Comparison of ENCODE assay signal across 1 cellular context in the genomic region with DNA sequence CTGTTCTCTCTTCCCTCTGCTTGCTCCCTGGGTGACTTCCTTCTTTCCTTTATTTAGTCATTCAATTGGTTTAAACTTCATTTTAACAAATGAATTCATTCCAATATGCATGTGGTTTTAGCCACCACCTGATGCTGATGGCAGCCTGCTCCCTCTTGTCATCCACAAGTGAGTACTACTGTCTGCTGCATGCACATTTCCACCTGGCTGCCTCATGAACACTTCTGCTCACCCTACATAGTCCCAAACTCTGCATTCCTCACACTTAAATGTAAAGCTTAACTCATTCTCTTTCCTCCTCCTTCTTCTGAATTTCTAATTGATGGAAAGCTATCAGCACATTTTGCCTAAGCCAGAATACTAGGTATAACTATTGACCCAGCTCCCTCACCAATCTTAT.
TF ChIP-seq lines count a peak whose summit lies in the region.

No MANE protein-coding gene starts in this region.

TF ChIP-seq in GM23338, 12 proteins besides CTCF, POLR2A, EP300 and RAD21 (continued from another document):
- TF ChIP-seq, protein P1, sequence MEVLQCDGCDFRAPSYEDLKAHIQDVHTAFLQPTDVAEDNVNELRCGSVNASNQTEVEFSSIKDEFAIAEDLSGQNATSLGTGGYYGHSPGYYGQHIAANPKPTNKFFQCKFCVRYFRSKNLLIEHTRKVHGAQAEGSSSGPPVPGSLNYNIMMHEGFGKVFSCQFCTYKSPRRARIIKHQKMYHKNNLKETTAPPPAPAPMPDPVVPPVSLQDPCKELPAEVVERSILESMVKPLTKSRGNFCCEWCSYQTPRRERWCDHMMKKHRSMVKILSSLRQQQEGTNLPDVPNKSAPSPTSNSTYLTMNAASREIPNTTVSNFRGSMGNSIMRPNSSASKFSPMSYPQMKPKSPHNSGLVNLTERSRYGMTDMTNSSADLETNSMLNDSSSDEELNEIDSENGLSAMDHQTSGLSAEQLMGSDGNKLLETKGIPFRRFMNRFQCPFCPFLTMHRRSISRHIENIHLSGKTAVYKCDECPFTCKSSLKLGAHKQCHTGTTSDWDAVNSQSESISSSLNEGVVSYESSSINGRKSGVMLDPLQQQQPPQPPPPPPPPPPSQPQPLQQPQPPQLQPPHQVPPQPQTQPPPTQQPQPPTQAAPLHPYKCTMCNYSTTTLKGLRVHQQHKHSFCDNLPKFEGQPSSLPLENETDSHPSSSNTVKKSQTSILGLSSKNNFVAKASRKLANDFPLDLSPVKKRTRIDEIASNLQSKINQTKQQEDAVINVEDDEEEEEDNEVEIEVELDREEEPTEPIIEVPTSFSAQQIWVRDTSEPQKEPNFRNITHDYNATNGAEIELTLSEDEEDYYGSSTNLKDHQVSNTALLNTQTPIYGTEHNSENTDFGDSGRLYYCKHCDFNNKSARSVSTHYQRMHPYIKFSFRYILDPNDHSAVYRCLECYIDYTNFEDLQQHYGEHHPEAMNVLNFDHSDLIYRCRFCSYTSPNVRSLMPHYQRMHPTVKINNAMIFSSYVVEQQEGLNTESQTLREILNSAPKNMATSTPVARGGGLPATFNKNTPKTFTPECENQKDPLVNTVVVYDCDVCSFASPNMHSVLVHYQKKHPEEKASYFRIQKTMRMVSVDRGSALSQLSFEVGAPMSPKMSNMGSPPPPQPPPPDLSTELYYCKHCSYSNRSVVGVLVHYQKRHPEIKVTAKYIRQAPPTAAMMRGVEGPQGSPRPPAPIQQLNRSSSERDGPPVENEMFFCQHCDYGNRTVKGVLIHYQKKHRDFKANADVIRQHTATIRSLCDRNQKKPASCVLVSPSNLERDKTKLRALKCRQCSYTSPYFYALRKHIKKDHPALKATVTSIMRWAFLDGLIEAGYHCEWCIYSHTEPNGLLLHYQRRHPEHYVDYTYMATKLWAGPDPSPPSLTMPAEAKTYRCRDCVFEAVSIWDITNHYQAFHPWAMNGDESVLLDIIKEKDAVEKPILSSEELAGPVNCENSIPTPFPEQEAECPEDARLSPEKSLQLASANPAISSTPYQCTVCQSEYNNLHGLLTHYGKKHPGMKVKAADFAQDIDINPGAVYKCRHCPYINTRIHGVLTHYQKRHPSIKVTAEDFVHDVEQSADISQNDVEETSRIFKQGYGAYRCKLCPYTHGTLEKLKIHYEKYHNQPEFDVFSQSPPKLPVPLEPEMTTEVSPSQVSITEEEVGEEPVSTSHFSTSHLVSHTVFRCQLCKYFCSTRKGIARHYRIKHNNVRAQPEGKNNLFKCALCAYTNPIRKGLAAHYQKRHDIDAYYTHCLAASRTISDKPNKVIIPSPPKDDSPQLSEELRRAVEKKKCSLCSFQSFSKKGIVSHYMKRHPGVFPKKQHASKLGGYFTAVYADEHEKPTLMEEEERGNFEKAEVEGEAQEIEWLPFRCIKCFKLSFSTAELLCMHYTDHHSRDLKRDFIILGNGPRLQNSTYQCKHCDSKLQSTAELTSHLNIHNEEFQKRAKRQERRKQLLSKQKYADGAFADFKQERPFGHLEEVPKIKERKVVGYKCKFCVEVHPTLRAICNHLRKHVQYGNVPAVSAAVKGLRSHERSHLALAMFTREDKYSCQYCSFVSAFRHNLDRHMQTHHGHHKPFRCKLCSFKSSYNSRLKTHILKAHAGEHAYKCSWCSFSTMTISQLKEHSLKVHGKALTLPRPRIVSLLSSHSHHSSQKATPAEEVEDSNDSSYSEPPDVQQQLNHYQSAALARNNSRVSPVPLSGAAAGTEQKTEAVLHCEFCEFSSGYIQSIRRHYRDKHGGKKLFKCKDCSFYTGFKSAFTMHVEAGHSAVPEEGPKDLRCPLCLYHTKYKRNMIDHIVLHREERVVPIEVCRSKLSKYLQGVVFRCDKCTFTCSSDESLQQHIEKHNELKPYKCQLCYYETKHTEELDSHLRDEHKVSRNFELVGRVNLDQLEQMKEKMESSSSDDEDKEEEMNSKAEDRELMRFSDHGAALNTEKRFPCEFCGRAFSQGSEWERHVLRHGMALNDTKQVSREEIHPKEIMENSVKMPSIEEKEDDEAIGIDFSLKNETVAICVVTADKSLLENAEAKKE (CRISPR knock-in tag; IDR thresholded peaks at IDR 0.05): no peak
